In genomic region chr17:80890551-80890930, GRCh38 we compare ENCODE assay signal across 12 cellular contexts.
DNase-seq lines count a peak whose midpoint lies in the region; ATAC-seq and TF ChIP-seq lines count a peak whose summit lies in the region.
"Had no signal": no experiment of that assay in that cellular context is flagged by ENCODE, and none has a peak within 500 bp of the region (broad histone marks: within the 10 kb centered on the region; RNA-seq: fewer than 3 reads in every experiment).

No MANE protein-coding gene starts in this region.

- intact Hi-C loops in left cardiac atrium (cut with DNase I) (no loop called here), right cardiac atrium (cut with DNase I) (no loop called here), lower lobe of right lung (cut with DNase I) (no loop called here), vagina (cut with DNase I) (no loop called here)

- no peak overlapping the region for H3K27ac ChIP-seq in right cardiac atrium (ENCODE audit: low read length)
- no peak overlapping the region for H3K27ac ChIP-seq in lower lobe of right lung
- peak overlapping the region; percentile 70 for H3K27ac ChIP-seq in vagina

- no peaks in the 10 kb centered on the region for H3K9me3 Mint-ChIP-seq in activated CD4-positive, alpha-beta memory T cell treated with anti-CD3 and anti-CD28 coated beads, Interleukin-2, amount 10 ng/mL, durations not matched to agents 7 days and 5 days

- H3K4me1 ChIP-seq in right cardiac atrium (ENCODE audit: control insufficient read depth, insufficient read depth, low read length) (peaks cover 3% of the 10 kb centered on the region), lower lobe of right lung (no peaks in the 10 kb centered on the region), vagina (peaks cover 24% of the 10 kb centered on the region)

- H3K4me3 Mint-ChIP-seq in activated CD4-positive, alpha-beta memory T cell treated with anti-CD3 and anti-CD28 coated beads, Interleukin-2, amount 10 ng/mL, durations not matched to agents 7 days and 5 days = peak overlapping the region; percentile 94

- no peak for TF ChIP-seq CTCF in lower lobe of right lung (IDR thresholded peaks at IDR 0.05)
- no peak for TF ChIP-seq CTCF in vagina (IDR thresholded peaks at IDR 0.05)

- no peak overlapping the region for H3K4me3 ChIP-seq in right cardiac atrium (ENCODE audit: low read length)
- H3K4me3 ChIP-seq in lower lobe of right lung = no peak overlapping the region
- H3K4me3 ChIP-seq in vagina = no peak overlapping the region
- H3K4me3 ChIP-seq: lung had no signal

- H3K27me3 ChIP-seq in right cardiac atrium (ENCODE audit: control insufficient read depth, insufficient read depth) = no peaks in the 10 kb centered on the region
- H3K27me3 ChIP-seq in lower lobe of right lung (ENCODE audit: low read depth) = no peaks in the 10 kb centered on the region
- no peaks in the 10 kb centered on the region for H3K27me3 ChIP-seq in vagina

- CTCF ChIA-PET in activated CD4-positive, alpha-beta memory T cell treated with anti-CD3 and anti-CD28 coated beads, Interleukin-2, amount 10 ng/mL, durations not matched to agents 7 days and 5 days (lab: Charles Lee) = interaction anchor here (1.4 to 1.6 kb wide), 2 partner anchors 13 to 43 kb away, joined by 3 to 5 read pairs; no protein-coding TSS in a partner anchor

- H3K4me1 Mint-ChIP-seq in activated CD4-positive, alpha-beta memory T cell treated with anti-CD3 and anti-CD28 coated beads, Interleukin-2, amount 10 ng/mL, durations not matched to agents 7 days and 5 days = peaks cover 82% of the 10 kb centered on the region

- H3K9me3 ChIP-seq in right cardiac atrium (ENCODE audit: control insufficient read depth, low read length) (no peaks in the 10 kb centered on the region), lower lobe of right lung (no peaks in the 10 kb centered on the region), vagina (no peaks in the 10 kb centered on the region)

- no peaks in the 10 kb centered on the region for H3K27me3 Mint-ChIP-seq in activated CD4-positive, alpha-beta memory T cell treated with anti-CD3 and anti-CD28 coated beads, Interleukin-2, amount 10 ng/mL, durations not matched to agents 7 days and 5 days

- H3K36me3 Mint-ChIP-seq in activated CD4-positive, alpha-beta memory T cell treated with anti-CD3 and anti-CD28 coated beads, Interleukin-2, amount 10 ng/mL, durations not matched to agents 7 days and 5 days (ENCODE audit: low read depth) = peaks cover 87% of the 10 kb centered on the region

- peaks cover 54% of the 10 kb centered on the region for H3K36me3 ChIP-seq in lower lobe of right lung
- H3K36me3 ChIP-seq in vagina = peaks cover 0 to 9% of the 10 kb centered on the region in 2 donors

- ATAC-seq in left cardiac atrium (no peak), right cardiac atrium (no peak), lower lobe of right lung (no peak), left lobe of liver (no peak)

- H3K27ac Mint-ChIP-seq in activated CD4-positive, alpha-beta memory T cell treated with anti-CD3 and anti-CD28 coated beads, Interleukin-2, amount 10 ng/mL, durations not matched to agents 7 days and 5 days = peak overlapping the region; percentile 100

- WGBS in right cardiac atrium = 86% methylated on average over 17 of the region's 17 CpGs

- POLR2A ChIA-PET in activated CD4-positive, alpha-beta memory T cell treated with anti-CD3 and anti-CD28 coated beads, Interleukin-2, amount 10 ng/mL, durations not matched to agents 7 days and 5 days (lab: Charles Lee) = interaction anchor here (0.6 to 8.6 kb wide), 16 partner anchors 9 to 1994 kb away, joined by 3 to 135 read pairs (median 11); partner anchors contain the start of gene RPTOR

- TF ChIP-seq POLR2A in vagina (IDR thresholded peaks at IDR 0.05) = no peak

- DNase-seq in left cardiac atrium (peak; percentile 17), right cardiac atrium (no peak), lower lobe of right lung (peak; percentile 34), vagina (ENCODE audit: extremely low spot score in 2 of 2) (no peak), left lobe of liver (ENCODE audit: low spot score) (no peak), NCI-H2081 (lab: John Stamatoyannopoulos, UW) (no peak), GF-D8 (lab: John Stamatoyannopoulos, UW) (no peak)
- DNase-seq in activated CD4-positive, alpha-beta memory T cell treated with anti-CD3 and anti-CD28 coated beads, Interleukin-2, amount 10 ng/mL, durations not matched to agents 7 days and 5 days = peak; percentile 52
- DNase-seq: NCI-H2107; RPMI8226; stimulated activated CD4-positive, alpha-beta T cell treated with anti-CD3 and anti-CD28 coated beads, Interleukin-12 subunit alpha, Interleukin-12 subunit beta, amount 100 ng/mL, for 4 hours had no signal

Comparison
In these comparisons a context has a peak if more than half of its experiments do, and no peak if none do; other contexts are left out.
1. DNase-seq: peak in left cardiac atrium (single experiment), activated CD4-positive, alpha-beta memory T cell treated with anti-CD3 and anti-CD28 coated beads, Interleukin-2, amount 10 ng/mL, durations not matched to agents 7 days and 5 days (single experiment) and lower lobe of right lung (single experiment); none in right cardiac atrium (0 of 3), vagina (0 of 2), left lobe of liver (single experiment), NCI-H2081 (0 of 2) and GF-D8 (single experiment).